In the genomic region with DNA sequence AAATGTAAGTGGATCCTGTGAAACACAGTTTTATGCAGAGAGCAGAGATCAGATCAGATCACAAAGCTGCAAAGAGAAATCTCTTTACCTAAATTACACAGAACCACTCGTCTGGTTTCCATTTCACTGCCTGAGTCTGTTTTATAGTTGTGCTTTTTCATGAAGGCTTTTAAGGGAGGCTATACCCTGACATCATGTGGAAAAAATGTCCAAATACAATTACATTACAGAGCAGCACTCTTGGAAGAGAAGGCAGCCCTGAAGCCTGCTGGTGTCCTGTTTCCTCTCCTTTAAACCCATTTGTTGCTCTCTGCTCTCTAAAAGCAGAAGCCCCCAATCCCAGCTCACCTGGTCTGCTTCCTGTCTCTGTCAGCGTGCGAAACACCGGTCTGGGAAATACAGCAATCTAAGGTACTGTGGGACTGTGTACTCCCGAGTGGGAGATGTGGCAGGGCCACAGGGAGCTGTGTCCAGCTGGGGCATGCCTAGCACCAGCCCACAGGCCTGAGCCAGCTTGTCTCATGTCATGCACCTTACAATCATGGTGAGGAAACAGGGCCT, we compare ENCODE assay signal across 9 cellular contexts. TPM values are rescaled to one million over a fixed set of nuclear protein-coding genes. Genes with fewer than 3 reads are reported as not detected.
DNase-seq lines count a peak whose midpoint lies in the region; ATAC-seq, FAIRE-seq and TF ChIP-seq lines count a peak whose summit lies in the region.
"Had no signal": no experiment of that assay in that cellular context is flagged by ENCODE, and none has a peak within 500 bp of the region (broad histone marks: within the 10 kb centered on the region; RNA-seq: fewer than 3 reads in every experiment).

No MANE protein-coding gene starts in this region.

- POLR2A ChIA-PET in endothelial cell of umbilical vein (lab: Charles Lee) = interaction anchor here (0.6 kb wide), 1 partner anchor 577 kb away, joined by 4 read pairs; no protein-coding TSS in a partner anchor

- no peaks in the 10 kb centered on the region for H3K27me3 ChIP-seq in endothelial cell of umbilical vein (ENCODE audit: control insufficient read depth in 2 of 2, insufficient read depth in 2 of 2, low read length in 2 of 2)

- H3K4me1 ChIP-seq in endothelial cell of umbilical vein (ENCODE audit: control insufficient read depth, extremely low read depth, insufficient read depth, low read length) (no peaks in the 10 kb centered on the region), mucosa of descending colon (ENCODE audit: low read depth) (no peaks in the 10 kb centered on the region)

- no peak overlapping the region for H3K27ac ChIP-seq in endothelial cell of umbilical vein (ENCODE audit: insufficient read depth, low read depth, low read length)

- no peaks in the 10 kb centered on the region for H4K20me1 ChIP-seq in endothelial cell of umbilical vein (replicated peaks; ENCODE audit: control insufficient read depth, extremely low read depth, insufficient read depth, low read length)

- intact Hi-C loops in endothelial cell of umbilical vein (cut with micrococcal nuclease) (no loop called here), mucosa of descending colon (cut with DNase I, micrococcal nuclease) (no loop called here)

- CTCF ChIA-PET in endothelial cell of umbilical vein (lab: Charles Lee) = interaction anchor here (0.7 to 1.4 kb wide), 3 partner anchors 10 to 233 kb away, joined by 3 read pairs; no protein-coding TSS in a partner anchor

- H3K36me3 ChIP-seq in endothelial cell of umbilical vein (ENCODE audit: control insufficient read depth in 2 of 2, extremely low read depth in 1 of 2, insufficient read depth in 2 of 2, low read length in 2 of 2) (no peaks in the 10 kb centered on the region), mucosa of descending colon (ENCODE audit: low read depth) (no peaks in the 10 kb centered on the region)

- TF ChIP-seq POLR2A in endothelial cell of umbilical vein (IDR thresholded peaks at IDR 0.05; ENCODE audit: low read depth, low read length) = no peak

- H3K4me3 ChIP-seq in endothelial cell of umbilical vein (replicated peaks in 1 of 3; ENCODE audit: insufficient read depth in 1 of 3, low read depth in 1 of 3, low read length in 3 of 3) = no peak overlapping the region
- no peak overlapping the region for H3K4me3 ChIP-seq in mucosa of descending colon

- FAIRE-seq in endothelial cell of umbilical vein (lab: Jason Lieb, UNC) = peak; percentile 55
- no peak for FAIRE-seq in urothelium cell line (lab: Jason Lieb, UNC)

- no peaks in the 10 kb centered on the region for H3K79me2 ChIP-seq in endothelial cell of umbilical vein (ENCODE audit: control insufficient read depth, insufficient read depth, low read length)

- no TSS peak for BruUV-seq in endothelial cell of umbilical vein (replicated peaks; lab: Mats Ljungman, UMichigan)

- H2AFZ ChIP-seq in endothelial cell of umbilical vein (ENCODE audit: low read depth, low read length) = no peak overlapping the region

- ATAC-seq in mucosa of descending colon (peak; percentile 35), GM19395 (IDR thresholded peaks at IDR 0.05; ENCODE audit: unreplicated experiment) (no peak), GM18873 (IDR thresholded peaks at IDR 0.05; ENCODE audit: low FRiP score, unreplicated experiment) (no peak), GM21390 (IDR thresholded peaks at IDR 0.05; ENCODE audit: unreplicated experiment) (no peak)

- dilution Hi-C loops in endothelial cell of umbilical vein (cut with MboI; ENCODE audit: extremely low pct_ligation_motif_present, low sequenced_read_pairs) = no loop called here

- H3K9ac ChIP-seq in endothelial cell of umbilical vein (replicated peaks; ENCODE audit: extremely low read depth, insufficient read depth, low read length) = no peak overlapping the region

- peak; percentile 47 for DNase-seq in NCI-H2196 (lab: John Stamatoyannopoulos, UW; ENCODE audit: unreplicated experiment)
- DNase-seq in endothelial cell of umbilical vein (ENCODE audit: low read depth, low spot score) = peak; percentile 17
- no peak for DNase-seq in mucosa of descending colon
- peak; percentile 44 for DNase-seq in urothelium cell line (ENCODE audit: low spot score)
- DNase-seq: effector CD8-positive, alpha-beta T cell; OCI-M1 had no signal

- no peak overlapping the region for H3K4me2 ChIP-seq in endothelial cell of umbilical vein (ENCODE audit: insufficient read depth, low read length)

- no peaks in the 10 kb centered on the region for H3K9me1 ChIP-seq in endothelial cell of umbilical vein (replicated peaks; ENCODE audit: control insufficient read depth, extremely low read depth, insufficient read depth, low read length)

- H3K9me3 ChIP-seq in endothelial cell of umbilical vein (replicated peaks; ENCODE audit: control insufficient read depth, insufficient read depth, low read length) (no peaks in the 10 kb centered on the region), mucosa of descending colon (no peaks in the 10 kb centered on the region)

- TF ChIP-seq CTCF in endothelial cell of umbilical vein (IDR thresholded peaks at IDR 0.05; ENCODE audit: extremely low read depth in 1 of 2, insufficient read depth in 1 of 2, low read depth in 1 of 2, low read length in 2 of 2) (no peak), mucosa of descending colon (IDR thresholded peaks at IDR 0.05) (no peak)

TF ChIP-seq in endothelial cell of umbilical vein, 7 proteins besides CTCF, POLR2A, EP300 and RAD21:
- TF ChIP-seq GATA2 (IDR thresholded peaks at IDR 0.05; ENCODE audit: insufficient read depth, insufficient read length, low read depth, low read length) = no peak

RNA-seq across cellular contexts. Expression of gene ZFP36L2, which starts 24.8 kb away (rescaled TPM):
- 73.4 and 75.9 TPM in 2 replicates for total RNA-seq in endothelial cell of umbilical vein
- polyA plus RNA-seq in endothelial cell of umbilical vein = 13.2 and 14.5 TPM in 2 replicates
- polyA plus RNA-seq in endothelial cell of umbilical vein (2011; cell fraction: cytosol; rRNA removed) = 10.2 and 12.1 TPM in 2 replicates
- polyA plus RNA-seq in endothelial cell of umbilical vein (2011; cell fraction: nucleus; rRNA removed) = 15.6 and 20.8 TPM in 2 replicates
- polyA plus RNA-seq in endothelial cell of umbilical vein (2012) = 28.9 and 35.9 TPM in 2 replicates
- polyA minus RNA-seq in endothelial cell of umbilical vein = 6.9 and 10.8 TPM in 2 replicates
- 20.3 TPM for polyA minus RNA-seq in endothelial cell of umbilical vein (2011; cell fraction: cytosol; rRNA and poly(A)+ RNA removed)
- polyA minus RNA-seq in endothelial cell of umbilical vein (2011; cell fraction: nucleus; rRNA and poly(A)+ RNA removed) = 11.7 and 17.1 TPM in 2 replicates
- total RNA-seq in mucosa of descending colon = 100 to 1,000 TPM; 160 to 198 (median 169) TPM

Comparison
In these comparisons a context has a peak if more than half of its experiments do, and no peak if none do; other contexts are left out.
1. DNase-seq: peak in NCI-H2196 (single experiment), endothelial cell of umbilical vein (single experiment) and urothelium cell line (single experiment); none in mucosa of descending colon (0 of 3).